10 cellular contexts compared by ENCODE assay signal in genomic region chr6:6613103-6613718, GRCh38. TPM values are rescaled to one million over a fixed set of nuclear protein-coding genes. Genes with fewer than 3 reads are reported as not detected.
DNase-seq lines count a peak whose midpoint lies in the region; ATAC-seq, FAIRE-seq and TF ChIP-seq lines count a peak whose summit lies in the region.
"Not testable (repeated sequence)": the region's sequence is repeated elsewhere in the genome, so short reads cannot be mapped to it uniquely, and the experiment has no call there.
"Had no signal": no experiment of that assay in that cellular context is flagged by ENCODE, and none has a peak within 500 bp of the region (broad histone marks: within the 10 kb centered on the region; RNA-seq: fewer than 3 reads in every experiment).

No MANE protein-coding gene starts in this region.

- WGBS in K562 (ENCODE audit: insufficient coverage, low coverage, missing lambda C conversion rate), result 12% methylated on average over 43 of the region's 43 CpGs
- 75 to 90% methylated on average over 30 to 43 of the region's 43 CpGs for WGBS in testis, 2 donors

- H3K4me1 ChIP-seq in CD4-positive, CD25-positive, alpha-beta regulatory T cell (ENCODE audit: control insufficient read depth, insufficient read depth, low read length, poor library complexity, severe bottlenecking), result peaks cover 43% of the 10 kb centered on the region
- H3K4me1 ChIP-seq in K562 (replicated peaks in 1 of 2; ENCODE audit: control insufficient read depth in 2 of 2, insufficient read depth in 2 of 2, low read length in 2 of 2); testis: not testable (repeated sequence)
- peaks cover 56 to 79% of the 10 kb centered on the region in 2 donors for H3K4me1 ChIP-seq in naive thymus-derived CD4-positive, alpha-beta T cell (ENCODE audit: control insufficient read depth in 2 of 2, insufficient read depth in 2 of 2, low read length in 2 of 2)

- TF ChIP-seq EP300 in K562 (IDR thresholded peaks at IDR 0.05; ENCODE audit: low read length), result not testable (repeated sequence)

- not testable (repeated sequence) for H3K9me1 ChIP-seq in K562 (ENCODE audit: control insufficient read depth, insufficient read depth, low read length)

- not testable (repeated sequence) for H3K27ac ChIP-seq in CD4-positive, CD25-positive, alpha-beta regulatory T cell (ENCODE audit: insufficient read depth, low read length, poor library complexity, severe bottlenecking); K562 (ENCODE audit: extremely low read depth, low read depth, low read length); testis
- peak overlapping the region; percentile 90 for H3K27ac ChIP-seq in naive thymus-derived CD4-positive, alpha-beta T cell (ENCODE audit: low read depth, low read length)

- ATAC-seq in CD4-positive, CD25-positive, alpha-beta regulatory T cell (ENCODE audit: low read depth in 2 of 2); naive thymus-derived CD4-positive, alpha-beta T cell: not testable (repeated sequence)
- ATAC-seq in K562, result peak; percentile 27; the same call in 1 of the 3 replicates

- not testable (repeated sequence) for H3K9ac ChIP-seq in K562 (ENCODE audit: insufficient read depth in 1 of 2, low read depth in 2 of 2, low read length in 2 of 2)

- TF ChIP-seq CTCF in K562 (IDR thresholded peaks at IDR 0.05 in 2 of 3, conservative IDR thresholded peaks at IDR 0.05 in 1 of 3; ENCODE audit: insufficient read depth in 2 of 3, low read depth in 1 of 3, low read length in 3 of 3); testis (IDR thresholded peaks at IDR 0.05): not testable (repeated sequence)

- FAIRE-seq in K562 (lab: Jason Lieb, UNC), result not testable (repeated sequence)

- CTCF ChIA-PET in K562 (lab: Yijun Ruan, JAX; ENCODE audit: low intra/inter-chr PET ratio), result not testable (repeated sequence)
- CTCF ChIA-PET in naive thymus-derived CD4-positive, alpha-beta T cell (lab: Charles Lee), result interaction anchor here (1.0 to 2.2 kb wide), 4 partner anchors 9 to 63 kb away, joined by 4 to 7 read pairs (median 4); no protein-coding TSS in a partner anchor

- peak overlapping the region in 2 of 3 donors; percentile 95 to 98 for H3K27ac Mint-ChIP-seq in CD4-positive, CD25-positive, alpha-beta regulatory T cell
- peak overlapping the region; percentile 61 for H3K27ac Mint-ChIP-seq in activated CD4-positive, alpha-beta T cell treated with anti-CD3 and anti-CD28 coated beads, Interleukin-2, amount 10 ng/mL, durations not matched to agents 24 days and 14 days
- H3K27ac Mint-ChIP-seq in activated T-helper 1 cell treated with anti-CD3 and anti-CD28 coated beads, Interleukin-12 subunit alpha, Interleukin-12 subunit beta, Interleukin-2, Interleukin-4 antibody, amounts not matched to agents 30 ng/mL and 10 ng/mL and 1 ng/mL, durations not matched to agents 14 hours and 24 hours and 36 hours, result not testable (repeated sequence)
- H3K27ac Mint-ChIP-seq in naive thymus-derived CD4-positive, alpha-beta T cell, result peak overlapping the region; percentile 91 to 100 (median 97)

- not testable (repeated sequence) for H3K9me3 Mint-ChIP-seq in CD4-positive, CD25-positive, alpha-beta regulatory T cell; activated CD4-positive, alpha-beta T cell treated with anti-CD3 and anti-CD28 coated beads, Interleukin-2, amount 10 ng/mL, durations not matched to agents 24 days and 14 days; activated T-helper 1 cell treated with anti-CD3 and anti-CD28 coated beads, Interleukin-12 subunit alpha, Interleukin-12 subunit beta, Interleukin-2, Interleukin-4 antibody, amounts not matched to agents 30 ng/mL and 10 ng/mL and 1 ng/mL, durations not matched to agents 14 hours and 24 hours and 36 hours; naive thymus-derived CD4-positive, alpha-beta T cell

- H3K27me3 ChIP-seq in CD4-positive, CD25-positive, alpha-beta regulatory T cell (ENCODE audit: control insufficient read depth, insufficient read depth, low read length); naive thymus-derived CD4-positive, alpha-beta T cell (ENCODE audit: control insufficient read depth in 2 of 2, insufficient read depth in 2 of 2, low read length in 2 of 2); testis: not testable (repeated sequence)
- peaks cover 61 to 77% of the 10 kb centered on the region in 2 experiments for H3K27me3 ChIP-seq in K562 (ENCODE audit: control insufficient read depth in 2 of 2, insufficient read depth in 2 of 2, low read length in 2 of 2)

- H4K20me1 ChIP-seq in K562 (replicated peaks; ENCODE audit: control insufficient read depth, insufficient read depth, low read length), result not testable (repeated sequence)

- H3K4me2 ChIP-seq in K562 (ENCODE audit: insufficient read depth, low read length), result not testable (repeated sequence)

- H3K36me3 Mint-ChIP-seq in CD4-positive, CD25-positive, alpha-beta regulatory T cell; activated CD4-positive, alpha-beta T cell treated with anti-CD3 and anti-CD28 coated beads, Interleukin-2, amount 10 ng/mL, durations not matched to agents 24 days and 14 days (ENCODE audit: low read depth); activated T-helper 1 cell treated with anti-CD3 and anti-CD28 coated beads, Interleukin-12 subunit alpha, Interleukin-12 subunit beta, Interleukin-2, Interleukin-4 antibody, amounts not matched to agents 30 ng/mL and 10 ng/mL and 1 ng/mL, durations not matched to agents 14 hours and 24 hours and 36 hours (ENCODE audit: low read depth): not testable (repeated sequence)
- H3K36me3 Mint-ChIP-seq in naive thymus-derived CD4-positive, alpha-beta T cell, result peaks cover 0 to 44% (median 0%) of the 10 kb centered on the region in 5 donors

- not testable (repeated sequence) for H3K27me3 Mint-ChIP-seq in CD4-positive, CD25-positive, alpha-beta regulatory T cell; activated CD4-positive, alpha-beta T cell treated with anti-CD3 and anti-CD28 coated beads, Interleukin-2, amount 10 ng/mL, durations not matched to agents 24 days and 14 days; activated T-helper 1 cell treated with anti-CD3 and anti-CD28 coated beads, Interleukin-12 subunit alpha, Interleukin-12 subunit beta, Interleukin-2, Interleukin-4 antibody, amounts not matched to agents 30 ng/mL and 10 ng/mL and 1 ng/mL, durations not matched to agents 14 hours and 24 hours and 36 hours (ENCODE audit: insufficient read depth); naive thymus-derived CD4-positive, alpha-beta T cell

- peaks cover 10 to 73% (median 34%) of the 10 kb centered on the region in 4 donors for H3K4me1 Mint-ChIP-seq in CD4-positive, CD25-positive, alpha-beta regulatory T cell
- H3K4me1 Mint-ChIP-seq in activated CD4-positive, alpha-beta T cell treated with anti-CD3 and anti-CD28 coated beads, Interleukin-2, amount 10 ng/mL, durations not matched to agents 24 days and 14 days, result peaks cover 67% of the 10 kb centered on the region
- H3K4me1 Mint-ChIP-seq in activated T-helper 1 cell treated with anti-CD3 and anti-CD28 coated beads, Interleukin-12 subunit alpha, Interleukin-12 subunit beta, Interleukin-2, Interleukin-4 antibody, amounts not matched to agents 30 ng/mL and 10 ng/mL and 1 ng/mL, durations not matched to agents 14 hours and 24 hours and 36 hours (ENCODE audit: low read depth), result peaks cover 76% of the 10 kb centered on the region
- H3K4me1 Mint-ChIP-seq in naive thymus-derived CD4-positive, alpha-beta T cell, result peaks cover 48 to 98% (median 85%) of the 10 kb centered on the region in 7 donors

- BruUV-seq in K562 (replicated peaks; lab: Mats Ljungman, UMichigan), result not testable (repeated sequence)

- H3K4me3 Mint-ChIP-seq in CD4-positive, CD25-positive, alpha-beta regulatory T cell, result peak overlapping the region in 1 of 4 donors; percentile 19
- not testable (repeated sequence) for H3K4me3 Mint-ChIP-seq in activated CD4-positive, alpha-beta T cell treated with anti-CD3 and anti-CD28 coated beads, Interleukin-2, amount 10 ng/mL, durations not matched to agents 24 days and 14 days
- peak overlapping the region; percentile 37 for H3K4me3 Mint-ChIP-seq in activated T-helper 1 cell treated with anti-CD3 and anti-CD28 coated beads, Interleukin-12 subunit alpha, Interleukin-12 subunit beta, Interleukin-2, Interleukin-4 antibody, amounts not matched to agents 30 ng/mL and 10 ng/mL and 1 ng/mL, durations not matched to agents 14 hours and 24 hours and 36 hours
- H3K4me3 Mint-ChIP-seq in naive thymus-derived CD4-positive, alpha-beta T cell, result peak overlapping the region in 6 of 10 donors; percentile 54 to 93 (median 88)

- H3K9me3 ChIP-seq in CD4-positive, CD25-positive, alpha-beta regulatory T cell (ENCODE audit: control insufficient read depth in 2 of 2, low read length in 2 of 2); K562 (replicated peaks; ENCODE audit: control insufficient read depth, insufficient read depth, low read depth, low read length); naive thymus-derived CD4-positive, alpha-beta T cell (ENCODE audit: control insufficient read depth in 2 of 3, low read length in 3 of 3); testis: not testable (repeated sequence)

- not testable (repeated sequence) for H3K36me3 ChIP-seq in CD4-positive, CD25-positive, alpha-beta regulatory T cell (ENCODE audit: control insufficient read depth, insufficient read depth, low read length); K562 (ENCODE audit: control insufficient read depth, insufficient read depth, low read length); naive thymus-derived CD4-positive, alpha-beta T cell (ENCODE audit: control insufficient read depth in 2 of 3, insufficient read depth in 3 of 3, low read length in 3 of 3); testis (ENCODE audit: low read depth, missing control alignments)

- not testable (repeated sequence) for H2AFZ ChIP-seq in K562 (ENCODE audit: low read depth, low read length)

- in situ Hi-C loops in K562 (cut with MboI), result not testable (repeated sequence)

- POLR2A ChIA-PET in K562 (lab: Yijun Ruan, JAX), result interaction anchor here (0.7 kb wide), 1 partner anchor 33 kb away, joined by 4 read pairs; no protein-coding TSS in a partner anchor
- POLR2A ChIA-PET in naive thymus-derived CD4-positive, alpha-beta T cell (lab: Charles Lee), result interaction anchor here (0.6 to 6.5 kb wide), 9 partner anchors 8 to 47 kb away, joined by 3 to 46 read pairs (median 4); partner anchors contain the start of gene LY86

- not testable (repeated sequence) for TF ChIP-seq RAD21 in K562 (CRISPR knock-in tag; conservative IDR thresholded peaks at IDR 0.05 in 1 of 2, IDR thresholded peaks at IDR 0.05 in 1 of 2)

- intact Hi-C loops in activated CD4-positive, alpha-beta T cell treated with anti-CD3 and anti-CD28 coated beads, Interleukin-2, amount 10 ng/mL, durations not matched to agents 24 days and 14 days (cut with micrococcal nuclease); activated T-helper 1 cell treated with anti-CD3 and anti-CD28 coated beads, Interleukin-12 subunit alpha, Interleukin-12 subunit beta, Interleukin-2, Interleukin-4 antibody, amounts not matched to agents 30 ng/mL and 10 ng/mL and 1 ng/mL, durations not matched to agents 14 hours and 24 hours and 36 hours (cut with micrococcal nuclease); K562 (cut with micrococcal nuclease); testis (cut with DNase I; ENCODE audit: low total_unique reads): not testable (repeated sequence)
- intact Hi-C loops in naive thymus-derived CD4-positive, alpha-beta T cell (cut with micrococcal nuclease), result loop anchor here in 1 of 2 donors (5.0 kb wide), 1 partner anchor 494 kb away; the partner anchor contains the start of gene RREB1

- TF ChIP-seq POLR2A in K562 (conservative IDR thresholded peaks at IDR 0.05); testis (IDR thresholded peaks at IDR 0.05): not testable (repeated sequence)

- not testable (repeated sequence) for H3K4me3 ChIP-seq in CD4-positive, CD25-positive, alpha-beta regulatory T cell (ENCODE audit: low read depth, low read length); K562; naive thymus-derived CD4-positive, alpha-beta T cell (ENCODE audit: low read length)
- peak overlapping the region in 1 of 2 donors; percentile 49 for H3K4me3 ChIP-seq in testis

- H3K79me2 ChIP-seq in K562 (ENCODE audit: control insufficient read depth, insufficient read depth, low read length), result not testable (repeated sequence)

- not testable (repeated sequence) for DNase-seq in CD4-positive, CD25-positive, alpha-beta regulatory T cell; activated CD4-positive, alpha-beta T cell treated with anti-CD3 and anti-CD28 coated beads, Interleukin-2, amount 10 ng/mL, durations not matched to agents 24 days and 14 days; activated T-helper 1 cell treated with anti-CD3 and anti-CD28 coated beads, Interleukin-12 subunit alpha, Interleukin-12 subunit beta, Interleukin-2, Interleukin-4 antibody, amounts not matched to agents 30 ng/mL and 10 ng/mL and 1 ng/mL, durations not matched to agents 14 hours and 24 hours and 36 hours (ENCODE audit: low spot score); K562 (ENCODE audit: extremely low read depth in 1 of 4, low spot score in 3 of 4); naive thymus-derived CD4-positive, alpha-beta T cell
- DNase-seq in ELF-1 (ENCODE audit: low read depth, low spot score) (peak; percentile 37), testis (peak; percentile 45)

RNA-seq across cellular contexts. Expression of gene LY86, which starts 24.7 kb away (rescaled TPM):
- total RNA-seq in CD4-positive, CD25-positive, alpha-beta regulatory T cell, result not detected
- 1 to 10 TPM in 3 of 4 donors, under 1 TPM in 1; 0.31 to 3.1 (median 1.4) TPM for polyA plus RNA-seq in CD4-positive, CD25-positive, alpha-beta regulatory T cell
- 1.2 TPM in 2 replicates for total RNA-seq in activated CD4-positive, alpha-beta T cell treated with anti-CD3 and anti-CD28 coated beads, Interleukin-2, amount 10 ng/mL, durations not matched to agents 24 days and 14 days
- 1.1 and 1.2 TPM in 2 replicates for total RNA-seq in activated T-helper 1 cell treated with anti-CD3 and anti-CD28 coated beads, Interleukin-12 subunit alpha, Interleukin-12 subunit beta, Interleukin-2, Interleukin-4 antibody, amounts not matched to agents 30 ng/mL and 10 ng/mL and 1 ng/mL, durations not matched to agents 14 hours and 24 hours and 36 hours
- total RNA-seq in K562 (2011; cell fraction: chromatin; rRNA removed; ENCODE audit: low replicate concordance), result not detected in 2 replicates
- not detected in 2 replicates for total RNA-seq in K562 (2011; cell fraction: nucleolus; rRNA removed)
- total RNA-seq in K562 (2011; cell fraction: nucleoplasm; rRNA removed), result not detected in 2 replicates
- total RNA-seq in K562 (2014; rRNA removed) (not detected in 2 replicates), K562 (2014; rRNA removed; fragmentation: Illumina TruSeq; extraction: Trizol) (not detected in 2 replicates), K562 (2015; rRNA removed; fragmentation: Illumina TruSeq; extraction: Trizol) (not detected in 2 replicates), K562 (2021) (not detected in 2 replicates), testis (1 to 10 TPM in 1 of 2 donors, under 1 TPM in 1; 0.87 to 1.6 TPM)
- polyA plus RNA-seq in K562 (2011; rRNA removed) (not detected in 2 replicates), K562 (2014; fragmentation: Illumina TruSeq; extraction: Trizol) (not detected in 2 replicates), K562 (2014; fragmentation: Nextera tagmentation; extraction: Ambion mirVana) (under 1 TPM; 0.08 to 0.20 TPM), K562 (2014; rRNA removed) (not detected in 2 replicates), testis (ENCODE audit: insufficient read depth, low read depth, low replicate concordance) (3.5 TPM)
- polyA plus RNA-seq in K562 (2011; cell fraction: cytosol; rRNA removed), result not detected in 2 replicates
- not detected in 2 replicates for polyA plus RNA-seq in K562 (2011; cell fraction: nucleus; rRNA removed)
- not detected in 2 replicates for polyA plus RNA-seq in K562 (2012)
- polyA minus RNA-seq in K562 (2011; rRNA and poly(A)+ RNA removed), result not detected in 2 replicates
- not detected in 2 replicates for polyA minus RNA-seq in K562 (2011; cell fraction: cytosol; rRNA and poly(A)+ RNA removed)
- polyA minus RNA-seq in K562 (2011; cell fraction: nucleus; rRNA and poly(A)+ RNA removed), result not detected in 2 replicates
- 10 to 100 TPM in 2 of 5 experiments, 1 to 10 TPM in 3; 1.5 to 19.6 (median 4.5) TPM for total RNA-seq in naive thymus-derived CD4-positive, alpha-beta T cell
- polyA plus RNA-seq in naive thymus-derived CD4-positive, alpha-beta T cell, result 1 to 10 TPM; 5.4 to 9.7 TPM
- total RNA-seq: A172, GM23248, H7 had no signal
- polyA plus RNA-seq: GM23248 had no signal
